ENCODE assay signal across 1 cellular context in the genomic region with DNA sequence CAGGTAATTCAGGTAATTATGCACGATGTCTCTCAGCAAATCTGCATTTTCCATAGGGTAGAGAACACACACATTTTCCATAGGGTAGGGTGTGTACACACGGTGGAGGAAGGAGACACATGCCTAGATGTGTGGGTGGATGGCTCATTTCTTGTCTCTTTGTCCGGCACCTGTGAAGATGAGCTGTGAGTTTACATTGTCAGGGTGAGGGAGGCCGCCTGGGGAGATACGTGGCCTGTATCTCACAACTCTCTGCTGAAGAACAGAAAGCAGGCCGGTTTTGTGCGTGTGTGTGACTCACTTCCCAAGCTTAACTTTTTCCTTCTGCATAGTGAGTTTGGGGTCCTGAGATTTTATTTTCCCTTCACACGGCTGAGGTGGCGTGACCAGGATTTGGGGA.
TF ChIP-seq lines count a peak whose summit lies in the region.

No MANE protein-coding gene starts in this region.

TF ChIP-seq in WTC11, 78 proteins besides CTCF, POLR2A, EP300 and RAD21 (continued from another document):
- no peak for TF ChIP-seq ATF2 (CRISPR knock-in tag; IDR thresholded peaks at IDR 0.05; ENCODE audit: borderline replicate concordance, low read depth)
